Comparison of ENCODE assay signal across 13 cellular contexts in the genomic region with DNA sequence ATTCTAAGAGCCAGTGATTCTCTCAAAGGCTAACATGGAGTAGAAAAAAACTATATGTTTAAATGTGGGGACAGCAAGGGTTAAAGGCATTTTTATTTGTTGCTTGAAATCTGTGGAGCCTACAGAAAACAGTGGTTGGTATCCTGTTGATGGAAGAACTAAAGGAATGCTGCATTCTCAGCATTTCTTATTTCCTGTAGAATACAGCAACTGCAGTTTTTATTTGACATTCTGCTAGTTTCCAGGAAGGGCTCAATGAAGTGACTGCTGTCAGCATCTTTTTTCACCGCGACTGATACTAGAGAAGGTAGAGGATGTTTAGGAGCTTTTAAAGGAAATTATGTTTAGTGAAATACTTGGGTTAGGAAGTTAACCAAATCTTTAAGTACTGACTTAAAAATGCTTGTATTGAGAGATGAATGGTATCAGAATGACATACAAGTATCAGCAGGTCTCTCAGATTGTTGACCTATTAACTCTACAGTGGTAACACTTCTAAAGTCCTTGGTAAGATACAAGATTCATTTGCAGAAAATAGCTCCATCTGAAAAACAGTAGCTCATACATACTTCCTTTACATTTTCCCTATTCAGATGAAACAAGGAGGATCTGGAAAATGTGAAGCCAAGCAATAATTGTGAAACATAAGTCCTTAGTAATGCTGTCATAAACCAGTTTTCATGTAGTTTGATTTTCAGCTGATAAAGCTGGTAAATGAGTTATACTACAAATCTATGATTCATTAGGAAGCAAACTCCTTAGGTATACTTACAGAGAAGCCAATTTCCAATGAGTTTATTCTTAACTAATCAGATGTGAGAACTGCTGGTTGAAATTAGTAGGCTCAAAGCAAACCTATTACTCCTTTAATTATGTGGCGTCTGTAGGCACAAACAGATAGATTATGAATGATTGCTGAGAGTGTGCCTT. TPM values are rescaled to one million over a fixed set of nuclear protein-coding genes. Genes with fewer than 3 reads are reported as not detected.
A peak's percentile ranks its signal among the peaks of the same experiment; 100 is the strongest.
DNase-seq lines count a peak whose midpoint lies in the region; ATAC-seq, FAIRE-seq and TF ChIP-seq lines count a peak whose summit lies in the region.
"Had no signal": no experiment of that assay in that cellular context is flagged by ENCODE, and none has a peak within 500 bp of the region (broad histone marks: within the 10 kb centered on the region; RNA-seq: fewer than 3 reads in every experiment).

No MANE protein-coding gene starts in this region.

- POLR2A ChIA-PET in A549 (lab: Yijun Ruan, JAX): interaction anchor here (0.7 to 1.9 kb wide), 2 partner anchors 15 to 24 kb away, joined by 4 to 11 read pairs; a partner anchor contains a TSS

- no peak for DNase-seq in A549 (ENCODE audit: low read depth in 1 of 2, low spot score in 1 of 2)
- DNase-seq in H7: peak; percentile 15
- DNase-seq in adipocyte (ENCODE audit: low read depth): peak; percentile 47
- no peak for DNase-seq in right lobe of liver
- no peak for DNase-seq in DMS114 treated with DMSO at 0.1 percent for 48 hours (lab: John Stamatoyannopoulos, UW; ENCODE audit: unreplicated experiment)
- DNase-seq in NCI-H524 treated with DMSO at 0.1 percent for 48 hours (lab: John Stamatoyannopoulos, UW): no peak
- DNase-seq: activated B cell treated with CpG ODN at 0.5 μM for 24 hours, cortex of kidney, left cardiac atrium, NCI-H2081 had no signal

- H3K9me3 ChIP-seq in A549: no peaks in the 10 kb centered on the region
- H3K9me3 ChIP-seq in adipocyte (ENCODE audit: control insufficient read depth, low read length): no peaks in the 10 kb centered on the region
- H3K9me3 ChIP-seq in right lobe of liver: no peaks in the 10 kb centered on the region
- H3K9me3 ChIP-seq in gastroesophageal sphincter: no peaks in the 10 kb centered on the region

- no peak overlapping the region for H3K27ac ChIP-seq in A549
- H3K27ac ChIP-seq in right lobe of liver: peak overlapping the region in 2 of 3 donors; percentile 2 to 41
- H3K27ac ChIP-seq in gastroesophageal sphincter: peak overlapping the region in 2 of 4 donors; percentile 14 to 23
- H3K27ac ChIP-seq: C4-2B had no signal

- TF ChIP-seq RAD21 in A549 (conservative IDR thresholded peaks at IDR 0.05 in 1 of 2, IDR thresholded peaks at IDR 0.05 in 1 of 2): no peak

- H3K4me2 ChIP-seq in A549: no peak overlapping the region; the same call in 2 of the 3 replicates

- WGBS in A549 (ENCODE audit: missing lambda C conversion rate): 89% methylated on average over 3 of the region's 3 CpGs
- WGBS in right lobe of liver (ENCODE audit: insufficient coverage, low coverage, low lambda C conversion rate, missing lambda C conversion rate): 35% methylated on average over 3 of the region's 3 CpGs
- 52 to 63% methylated on average over 3 of the region's 3 CpGs for WGBS in gastroesophageal sphincter (ENCODE audit: low coverage in 1 of 2), 2 donors

- intact Hi-C loops in right lobe of liver (cut with DNase I): no loop called here

- H3K4me3 ChIP-seq in A549 (no peak overlapping the region), H7 (ENCODE audit: insufficient read depth, low read depth, low read length) (no peak overlapping the region), adipocyte (ENCODE audit: low read length) (no peak overlapping the region), right lobe of liver (no peak overlapping the region), gastroesophageal sphincter (no peak overlapping the region)

- FAIRE-seq in A549 (lab: Jason Lieb, UNC): peak; percentile 67

- H3K36me3 ChIP-seq in H7 (replicated peaks; ENCODE audit: control insufficient read depth, insufficient read depth, low read length) (no peaks in the 10 kb centered on the region; the same call in 1 of the 2 replicates), adipocyte (ENCODE audit: control insufficient read depth, insufficient read depth, low read length, severe bottlenecking) (peaks cover 3% of the 10 kb centered on the region), right lobe of liver (no peaks in the 10 kb centered on the region), gastroesophageal sphincter (no peaks in the 10 kb centered on the region)

- no peak for TF ChIP-seq EP300 in A549 (IDR thresholded peaks at IDR 0.05)
- TF ChIP-seq EP300 in gastroesophageal sphincter (IDR thresholded peaks at IDR 0.05): no peak

- no peak for TF ChIP-seq CTCF in A549 (IDR thresholded peaks at IDR 0.05)
- no peak for TF ChIP-seq CTCF in right lobe of liver (IDR thresholded peaks at IDR 0.05)
- TF ChIP-seq CTCF in gastroesophageal sphincter (IDR thresholded peaks at IDR 0.05): no peak

- H3K9ac ChIP-seq in adipocyte (ENCODE audit: low read length): peak overlapping the region; percentile 27

- H3K27me3 ChIP-seq in H7 (ENCODE audit: control insufficient read depth, insufficient read depth, low read length) (no peaks in the 10 kb centered on the region), adipocyte (replicated peaks; ENCODE audit: control insufficient read depth, insufficient read depth, low read length) (no peaks in the 10 kb centered on the region), right lobe of liver (no peaks in the 10 kb centered on the region), gastroesophageal sphincter (no peaks in the 10 kb centered on the region)

- CTCF ChIA-PET in A549 (lab: Yijun Ruan, JAX): interaction anchor here (0.8 to 1.5 kb wide), 3 partner anchors 18 to 87 kb away, joined by 3 to 5 read pairs (median 3); no protein-coding TSS in a partner anchor

- TF ChIP-seq POLR2A in A549 (IDR thresholded peaks at IDR 0.05; ENCODE audit: low read length): no peak
- TF ChIP-seq POLR2A in right lobe of liver (IDR thresholded peaks at IDR 0.05): no peak
- TF ChIP-seq POLR2A in gastroesophageal sphincter (IDR thresholded peaks at IDR 0.05): no peak

- ATAC-seq in A549: 0 out of 6 replicates have a peak, but pooled peaks of 1 of the 2 experiments have one; percentile 22
- ATAC-seq in right lobe of liver: peak; percentile 57 to 79 (median 70)
- no peak for ATAC-seq in HG02840 (IDR thresholded peaks at IDR 0.05; ENCODE audit: low FRiP score, unreplicated experiment)
- ATAC-seq in gastroesophageal sphincter: no peak

- H3K4me1 ChIP-seq in A549: peaks cover 43% of the 10 kb centered on the region; the same call in 2 of the 3 replicates
- peaks cover 36% of the 10 kb centered on the region for H3K4me1 ChIP-seq in adipocyte (ENCODE audit: control insufficient read depth, insufficient read depth, low read length)
- H3K4me1 ChIP-seq in right lobe of liver: peaks cover 0 to 14% (median 5%) of the 10 kb centered on the region in 4 donors
- H3K4me1 ChIP-seq in gastroesophageal sphincter: peaks cover 6 to 88% (median 18%) of the 10 kb centered on the region in 3 donors

TF ChIP-seq in A549, 52 proteins besides CTCF, POLR2A, EP300 and RAD21:
- TF ChIP-seq MAFK (IDR thresholded peaks at IDR 0.05; ENCODE audit: partially characterized antibody): peak; percentile 56
- no peak for TF ChIP-seq NPAS2 (CRISPR knock-in tag; IDR thresholded peaks at IDR 0.05; ENCODE audit: borderline replicate concordance)

RNA-seq across cellular contexts. Expression of a gene that starts 15.2 kb away (rescaled TPM):
- 360 and 376 TPM in 2 replicates for polyA plus RNA-seq in A549 (2011; rRNA removed)
- 93.7 and 99.5 TPM in 2 replicates for polyA plus RNA-seq in A549 (2012; cell fraction: cytosol; rRNA removed)
- polyA plus RNA-seq in A549 (2012; cell fraction: nucleus; rRNA removed): 191 and 272 TPM in 2 replicates
- polyA plus RNA-seq in A549 (2017; fragmentation: RNase III; extraction: RNeasy Plus Mini Kit Qiagen cat#74134 plus additional on column Dnase treatment): 182 to 185 TPM (median 183 TPM) in 3 replicates
- 712 and 826 TPM in 2 replicates for polyA minus RNA-seq in A549 (2011; rRNA and poly(A)+ RNA removed)
- total RNA-seq in H7 (2014; rRNA removed; shearing (Covaris generic)): 202 and 214 TPM in 2 replicates
- 100 to 1,000 TPM; 120 to 232 (median 142) TPM for total RNA-seq in right lobe of liver
- total RNA-seq in gastroesophageal sphincter: 100 to 1,000 TPM; 290 to 342 (median 317) TPM

Comparison
In these comparisons a context has a peak if more than half of its experiments do, and no peak if none do; other contexts are left out.
1. ATAC-seq: peak in right lobe of liver (4 of 4); none in HG02840 (single experiment) and gastroesophageal sphincter (single experiment).
2. DNase-seq: peak in H7 (single experiment) and adipocyte (single experiment); none in A549 (0 of 2), right lobe of liver (0 of 3), DMS114 treated with DMSO at 0.1 percent for 48 hours (single experiment) and NCI-H524 treated with DMSO at 0.1 percent for 48 hours (single experiment).
3. H3K27ac ChIP-seq: peak in right lobe of liver (2 of 3); none in A549 (0 of 2).